Comparison of ENCODE assay signal across 10 cellular contexts in the genomic region with DNA sequence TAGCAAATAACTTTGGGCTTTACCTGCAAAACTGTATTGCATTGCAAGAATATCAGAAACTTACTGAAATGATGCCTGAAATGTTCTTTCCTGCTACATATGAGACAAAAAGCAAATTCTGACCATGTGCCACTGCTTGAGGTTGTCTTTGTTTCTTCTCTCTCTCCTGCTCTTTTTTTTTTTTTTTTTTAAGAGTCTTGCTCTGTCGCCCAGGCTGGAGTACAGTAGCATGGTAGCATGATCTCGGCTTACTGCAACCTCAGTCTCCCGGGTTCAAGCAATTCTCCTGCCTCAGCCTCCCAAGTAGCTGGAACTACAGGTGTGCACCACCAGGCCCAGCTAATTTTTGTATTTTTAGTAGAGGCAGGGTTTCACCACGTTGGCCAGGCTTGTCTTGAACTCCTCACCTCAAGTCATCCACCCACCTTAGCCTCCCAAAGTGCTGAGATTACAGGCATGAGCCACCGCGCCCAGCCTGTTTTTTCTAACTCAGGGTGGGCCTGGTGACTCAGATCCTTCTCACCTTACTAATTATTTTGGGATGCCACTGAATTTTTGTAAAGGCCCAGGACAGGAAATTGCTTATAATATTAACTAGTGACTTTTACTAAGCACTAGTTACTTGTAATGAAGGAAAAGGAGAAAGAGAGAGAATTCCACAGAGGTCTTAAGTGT. TPM values are rescaled to one million over a fixed set of nuclear protein-coding genes. Genes with fewer than 3 reads are reported as not detected.
DNase-seq lines count a peak whose midpoint lies in the region; TF ChIP-seq lines count a peak whose summit lies in the region.
"Had no signal": no experiment of that assay in that cellular context is flagged by ENCODE, and none has a peak within 500 bp of the region (broad histone marks: within the 10 kb centered on the region; RNA-seq: fewer than 3 reads in every experiment).

No MANE protein-coding gene starts in this region.

- no peaks in the 10 kb centered on the region for H3K27me3 Mint-ChIP-seq in CD4-positive, alpha-beta memory T cell
- no peaks in the 10 kb centered on the region for H3K27me3 Mint-ChIP-seq in HFFc6 (ENCODE audit: insufficient read depth)
- H3K27me3 Mint-ChIP-seq in activated CD4-positive, alpha-beta memory T cell treated with anti-CD3 and anti-CD28 coated beads for 36 hours, result no peaks in the 10 kb centered on the region

- H3K4ac ChIP-seq in mesenchymal stem cell (ENCODE audit: low read depth in 1 of 2, low read length in 2 of 2), result no peak overlapping the region

- no peak for DNase-seq in CD4-positive, alpha-beta memory T cell
- DNase-seq in HFFc6 (no peak), mesenchymal stem cell (no peak), DMS53 (lab: John Stamatoyannopoulos, UW) (no peak), right atrium auricular region (ENCODE audit: low spot score) (no peak), brain microvascular endothelial cell (no peak), esophagus muscularis mucosa (ENCODE audit: extremely low spot score) (no peak)
- DNase-seq in activated CD4-positive, alpha-beta memory T cell treated with anti-CD3 and anti-CD28 coated beads for 36 hours, result no peak

- H3K4me3 ChIP-seq in CD4-positive, alpha-beta memory T cell (ENCODE audit: low read length in 2 of 2), result no peak overlapping the region
- H3K4me3 ChIP-seq in mesenchymal stem cell (ENCODE audit: insufficient read depth in 1 of 2, low read depth in 1 of 2, low read length in 2 of 2), result no peak overlapping the region
- no peak overlapping the region for H3K4me3 ChIP-seq in right atrium auricular region
- no peak overlapping the region for H3K4me3 ChIP-seq in brain microvascular endothelial cell (ENCODE audit: low read depth, low read length)
- no peak overlapping the region for H3K4me3 ChIP-seq in esophagus muscularis mucosa

- TF ChIP-seq CTCF in HFFc6 (IDR thresholded peaks at IDR 0.05) (peak; percentile 2; the same call in 1 of the 2 replicates), right atrium auricular region (IDR thresholded peaks at IDR 0.05) (no peak), brain microvascular endothelial cell (IDR thresholded peaks at IDR 0.05; ENCODE audit: low read depth, low read length, missing control alignments) (no peak), esophagus muscularis mucosa (IDR thresholded peaks at IDR 0.05) (no peak)

- H4K8ac ChIP-seq in mesenchymal stem cell (ENCODE audit: low read length), result no peak overlapping the region

- no peak overlapping the region for H2BK120ac ChIP-seq in mesenchymal stem cell (ENCODE audit: low read depth, low read length)

- no peak overlapping the region for H4K91ac ChIP-seq in mesenchymal stem cell (ENCODE audit: low read length)

- H3K4me2 ChIP-seq in mesenchymal stem cell (ENCODE audit: low read length, poor library complexity, severe bottlenecking), result no peak overlapping the region

- H3K4me1 Mint-ChIP-seq in CD4-positive, alpha-beta memory T cell, result peaks cover 8 to 15% (median 12%) of the 10 kb centered on the region in 4 donors
- no peaks in the 10 kb centered on the region; the same call in none of the 2 replicates for H3K4me1 Mint-ChIP-seq in HFFc6 (ENCODE audit: low read depth)
- H3K4me1 Mint-ChIP-seq in activated CD4-positive, alpha-beta memory T cell treated with anti-CD3 and anti-CD28 coated beads for 36 hours (ENCODE audit: low read depth), result peaks cover 13% of the 10 kb centered on the region

- peak overlapping the region; percentile 41 for H3K27ac ChIP-seq in CD4-positive, alpha-beta memory T cell (ENCODE audit: low read depth, low read length)
- peak overlapping the region; percentile 34 for H3K27ac ChIP-seq in mesenchymal stem cell (ENCODE audit: low read length, poor library complexity, severe bottlenecking)
- no peak overlapping the region for H3K27ac ChIP-seq in right atrium auricular region
- H3K27ac ChIP-seq in brain microvascular endothelial cell, result no peak overlapping the region
- no peak overlapping the region for H3K27ac ChIP-seq in esophagus muscularis mucosa (replicated peaks in 1 of 4)
- H3K27ac ChIP-seq: ascending aorta had no signal

- CTCF ChIA-PET in CD4-positive, alpha-beta memory T cell (lab: Charles Lee; ENCODE audit: partially characterized antibody), result interaction anchor here (0.7 to 9.7 kb wide), 41 partner anchors 8 to 348 kb away, joined by 3 to 266 read pairs (median 4); a partner anchor contains a TSS
- CTCF ChIA-PET in activated CD4-positive, alpha-beta memory T cell treated with anti-CD3 and anti-CD28 coated beads for 36 hours (lab: Charles Lee), result interaction anchor here (0.7 to 7.7 kb wide), 18 partner anchors 8 to 338 kb away, joined by 3 to 184 read pairs (median 4); a partner anchor contains a TSS

- H3K9ac ChIP-seq in mesenchymal stem cell (ENCODE audit: low read length), result peak overlapping the region; percentile 49

- peaks cover 0 to 4% of the 10 kb centered on the region in 2 donors for H3K36me3 Mint-ChIP-seq in CD4-positive, alpha-beta memory T cell
- H3K36me3 Mint-ChIP-seq in HFFc6 (ENCODE audit: low read depth), result peaks cover 12% of the 10 kb centered on the region
- no peaks in the 10 kb centered on the region for H3K36me3 Mint-ChIP-seq in activated CD4-positive, alpha-beta memory T cell treated with anti-CD3 and anti-CD28 coated beads for 36 hours

- H2AFZ ChIP-seq in mesenchymal stem cell (ENCODE audit: low read depth, low read length), result no peak overlapping the region

- WGBS in mesenchymal stem cell, result 61% methylated on average over 6 of the region's 6 CpGs
- 68% methylated on average over 6 of the region's 6 CpGs for WGBS in esophagus muscularis mucosa

- no peak overlapping the region for H3K23ac ChIP-seq in mesenchymal stem cell (ENCODE audit: low read length in 2 of 2)

- intact Hi-C loops in CD4-positive, alpha-beta memory T cell (cut with micrococcal nuclease), result loop anchor here (2.0 to 10.0 kb wide), 4 partner anchors 132 to 841 kb away; a partner anchor contains a TSS
- intact Hi-C loops in activated CD4-positive, alpha-beta memory T cell treated with anti-CD3 and anti-CD28 coated beads for 36 hours (cut with micrococcal nuclease), result loop anchor here (2.0 to 5.0 kb wide), 3 partner anchors 132 to 529 kb away; a partner anchor contains a TSS
- intact Hi-C loops in esophagus muscularis mucosa (cut with DNase I), result loop anchor here (10.0 kb wide), 2 partner anchors 499 to 529 kb away; no protein-coding TSS in a partner anchor

- POLR2A ChIA-PET in CD4-positive, alpha-beta memory T cell (lab: Charles Lee; ENCODE audit: partially characterized antibody), result interaction anchor here (0.9 to 7.6 kb wide), 7 partner anchors 9 to 825 kb away, joined by 3 to 95 read pairs (median 4); a partner anchor contains a TSS
- POLR2A ChIA-PET in activated CD4-positive, alpha-beta memory T cell treated with anti-CD3 and anti-CD28 coated beads for 36 hours (lab: Charles Lee), result interaction anchor here (0.6 to 1.0 kb wide), 4 partner anchors 16 to 291 kb away, joined by 3 read pairs; a partner anchor contains a TSS

- peaks cover 0 to 15% (median 0%) of the 10 kb centered on the region in 8 donors for H3K9me3 Mint-ChIP-seq in CD4-positive, alpha-beta memory T cell
- H3K9me3 Mint-ChIP-seq in HFFc6, result peaks cover 15% of the 10 kb centered on the region
- peaks cover 10% of the 10 kb centered on the region for H3K9me3 Mint-ChIP-seq in activated CD4-positive, alpha-beta memory T cell treated with anti-CD3 and anti-CD28 coated beads for 36 hours

- H3K79me1 ChIP-seq in mesenchymal stem cell (replicated peaks; ENCODE audit: low read length, poor library complexity, severe bottlenecking), result no peaks in the 10 kb centered on the region

- no peak overlapping the region for H2BK15ac ChIP-seq in mesenchymal stem cell (ENCODE audit: low read depth, poor library complexity, severe bottlenecking)

- no peak overlapping the region for H3K14ac ChIP-seq in mesenchymal stem cell (ENCODE audit: low read length in 2 of 2)

- H3K27ac Mint-ChIP-seq in CD4-positive, alpha-beta memory T cell, result peak overlapping the region in 1 of 7 donors; percentile 88
- no peak overlapping the region; the same call in 1 of the 2 replicates for H3K27ac Mint-ChIP-seq in HFFc6
- peak overlapping the region; percentile 11 for H3K27ac Mint-ChIP-seq in activated CD4-positive, alpha-beta memory T cell treated with anti-CD3 and anti-CD28 coated beads for 36 hours

- in situ Hi-C loops in brain microvascular endothelial cell (cut with HindIII; ENCODE audit: low pct_ligation_motif_present, low sequenced_read_pairs), result loop anchor here (10.0 to 25.0 kb wide), 2 partner anchors 289 to 328 kb away; a partner anchor contains a TSS

- H3K27me3 ChIP-seq in CD4-positive, alpha-beta memory T cell (ENCODE audit: insufficient read depth, low read length), result no peaks in the 10 kb centered on the region
- H3K27me3 ChIP-seq in mesenchymal stem cell (ENCODE audit: control insufficient read depth in 1 of 2, insufficient read depth in 1 of 2, low read length in 2 of 2) (no peaks in the 10 kb centered on the region), right atrium auricular region (no peaks in the 10 kb centered on the region), brain microvascular endothelial cell (replicated peaks) (no peaks in the 10 kb centered on the region), esophagus muscularis mucosa (no peaks in the 10 kb centered on the region)
- H3K27me3 ChIP-seq: ascending aorta, pancreas had no signal

- H3K9me3 ChIP-seq in CD4-positive, alpha-beta memory T cell (ENCODE audit: control insufficient read depth in 1 of 2, low read length in 2 of 2), result no peaks in the 10 kb centered on the region
- no peaks in the 10 kb centered on the region for H3K9me3 ChIP-seq in mesenchymal stem cell (ENCODE audit: control insufficient read depth, low read length)
- no peaks in the 10 kb centered on the region for H3K9me3 ChIP-seq in right atrium auricular region
- peaks cover 0 to 9% (median 4%) of the 10 kb centered on the region in 4 donors for H3K9me3 ChIP-seq in esophagus muscularis mucosa
- H3K9me3 ChIP-seq: ascending aorta, pancreas had no signal

- no peaks in the 10 kb centered on the region for H3K36me3 ChIP-seq in CD4-positive, alpha-beta memory T cell (ENCODE audit: insufficient read depth, low read length)
- H3K36me3 ChIP-seq in mesenchymal stem cell (ENCODE audit: control insufficient read depth in 1 of 2, insufficient read depth in 2 of 2, low read depth in 1 of 2, low read length in 2 of 2) (no peaks in the 10 kb centered on the region), right atrium auricular region (no peaks in the 10 kb centered on the region), brain microvascular endothelial cell (replicated peaks) (no peaks in the 10 kb centered on the region), esophagus muscularis mucosa (no peaks in the 10 kb centered on the region)
- H3K36me3 ChIP-seq: ascending aorta, pancreas had no signal

- no peak overlapping the region for H3K18ac ChIP-seq in mesenchymal stem cell (ENCODE audit: low read depth in 1 of 2, low read length in 2 of 2)

- no peak overlapping the region for H2BK5ac ChIP-seq in mesenchymal stem cell (ENCODE audit: low read depth, low read length, poor library complexity, severe bottlenecking)

- H3K4me1 ChIP-seq in CD4-positive, alpha-beta memory T cell (ENCODE audit: insufficient read depth, low read length), result peaks cover 36% of the 10 kb centered on the region
- H3K4me1 ChIP-seq in mesenchymal stem cell (ENCODE audit: control insufficient read depth, insufficient read depth, low read depth, low read length) (peaks cover 5% of the 10 kb centered on the region), right atrium auricular region (no peaks in the 10 kb centered on the region), esophagus muscularis mucosa (peaks cover 0 to 11% (median 5%) of the 10 kb centered on the region in 4 donors)
- H3K4me1 ChIP-seq: ascending aorta, pancreas had no signal

- H3K4me3 Mint-ChIP-seq in CD4-positive, alpha-beta memory T cell, result peak overlapping the region in 5 of 8 donors; percentile 69 to 82 (median 74)
- peak overlapping the region; percentile 75; the same call in 1 of the 2 replicates for H3K4me3 Mint-ChIP-seq in HFFc6
- peak overlapping the region; percentile 48 for H3K4me3 Mint-ChIP-seq in activated CD4-positive, alpha-beta memory T cell treated with anti-CD3 and anti-CD28 coated beads for 36 hours

- TF ChIP-seq POLR2A in esophagus muscularis mucosa (IDR thresholded peaks at IDR 0.05; ENCODE audit: low read depth), result no peak

- no peak overlapping the region for H2AK5ac ChIP-seq in mesenchymal stem cell (ENCODE audit: low read length, severe bottlenecking)

- no peak overlapping the region for H2BK12ac ChIP-seq in mesenchymal stem cell (ENCODE audit: low read length in 2 of 2)

- TF ChIP-seq EP300 in esophagus muscularis mucosa (IDR thresholded peaks at IDR 0.05), result no peak

RNA-seq across cellular contexts. Expression of a gene that starts 35.9 kb away (rescaled TPM):
- total RNA-seq in CD4-positive, alpha-beta memory T cell, result not detected
- polyA plus RNA-seq in CD4-positive, alpha-beta memory T cell, result not detected
- total RNA-seq in HFFc6 (2021; fragmentation: NEBNext Ultra II Directional; extraction: Animal tissue kit (Norgen Biotek cat#: 25700)), result not detected
- total RNA-seq in activated CD4-positive, alpha-beta memory T cell treated with anti-CD3 and anti-CD28 coated beads for 36 hours, result not detected
- not detected for polyA plus RNA-seq in mesenchymal stem cell (2013, experiment 1 of 2)
- polyA plus RNA-seq in mesenchymal stem cell (2013, experiment 2 of 2), result not detected
- total RNA-seq in right atrium auricular region, result not detected
- under 1 TPM in 1 of 4 donors, not detected in 3; 0.33 TPM for total RNA-seq in esophagus muscularis mucosa
- total RNA-seq: ascending aorta had no signal

RNA-seq across cellular contexts. Expression of a gene that starts 44.8 kb away (rescaled TPM):
- total RNA-seq in CD4-positive, alpha-beta memory T cell, result 10 to 100 TPM; 41.7 to 46.2 TPM
- 10 to 100 TPM; 55.9 to 77.1 TPM for polyA plus RNA-seq in CD4-positive, alpha-beta memory T cell
- total RNA-seq in HFFc6 (2021; fragmentation: NEBNext Ultra II Directional; extraction: Animal tissue kit (Norgen Biotek cat#: 25700)), result 10 to 100 TPM; 29.4 to 43.0 (median 36.2) TPM
- 10 to 100 TPM; 55.0 to 56.5 TPM for total RNA-seq in activated CD4-positive, alpha-beta memory T cell treated with anti-CD3 and anti-CD28 coated beads for 36 hours
- 55.2 TPM for polyA plus RNA-seq in mesenchymal stem cell (2013, experiment 1 of 2)
- 55.2 TPM for polyA plus RNA-seq in mesenchymal stem cell (2013, experiment 2 of 2)
- total RNA-seq in right atrium auricular region, result 10 to 100 TPM; 39.0 to 41.5 TPM
- total RNA-seq in esophagus muscularis mucosa, result 10 to 100 TPM; 30.9 to 41.9 (median 37.7) TPM

Comparison
In these comparisons a context has a peak if more than half of its experiments do, and no peak if none do; other contexts are left out.
1. H3K27ac ChIP-seq: peak in CD4-positive, alpha-beta memory T cell (single experiment) and mesenchymal stem cell (single experiment); none in right atrium auricular region (0 of 2), brain microvascular endothelial cell (single experiment) and esophagus muscularis mucosa (0 of 4).
2. Peak in every context shown above with its lines, with median percentiles within 50 percentile points of each other: H3K4me3 Mint-ChIP-seq.